In the genomic region with DNA sequence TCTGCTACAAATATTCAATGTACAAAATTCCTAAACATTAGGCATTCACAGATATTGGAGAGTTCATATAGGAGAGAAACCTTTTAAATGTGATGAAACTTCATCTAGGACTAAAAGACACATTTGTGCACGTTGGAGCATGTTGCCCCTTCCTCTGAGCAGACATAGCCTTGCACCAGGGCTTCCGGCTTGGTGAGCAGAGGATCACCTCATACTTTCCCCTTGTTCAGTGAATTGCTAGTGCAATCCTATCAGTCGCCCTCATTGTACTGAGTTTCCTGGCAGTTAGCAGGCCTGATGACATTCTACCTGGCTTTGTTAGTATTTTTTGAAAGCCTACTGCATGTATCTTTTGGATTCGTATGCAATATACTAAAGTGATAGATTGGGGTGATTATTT, we compare ENCODE assay signal across 26 cellular contexts.
DNase-seq lines count a peak whose midpoint lies in the region; ATAC-seq, FAIRE-seq and TF ChIP-seq lines count a peak whose summit lies in the region.
"Had no signal": no experiment of that assay in that cellular context is flagged by ENCODE, and none has a peak within 500 bp of the region (broad histone marks: within the 10 kb centered on the region; RNA-seq: fewer than 3 reads in every experiment).

No MANE protein-coding gene starts in this region.

- H3K23ac ChIP-seq in H1 (ENCODE audit: insufficient read length), result no peak overlapping the region

- peaks cover 3% of the 10 kb centered on the region for H3K36me3 Mint-ChIP-seq in neural progenitor cell
- H3K36me3 Mint-ChIP-seq in effector memory CD8-positive, alpha-beta T cell (ENCODE audit: insufficient read depth), result no peaks in the 10 kb centered on the region
- H3K36me3 Mint-ChIP-seq: CD14-positive monocyte; CD8-positive, alpha-beta memory T cell had no signal

- POLR2A ChIA-PET in RWPE1 (lab: Yijun Ruan, JAX; ENCODE audit: low non-redundant PET) (no interaction called here), H1 (lab: Charles Lee; ENCODE audit: partially characterized antibody) (no interaction called here)

- H3K27me3 Mint-ChIP-seq in neural progenitor cell (ENCODE audit: insufficient read depth, low read depth), result peaks cover 2% of the 10 kb centered on the region
- H3K27me3 Mint-ChIP-seq in effector memory CD8-positive, alpha-beta T cell, result peaks cover 0 to 6% of the 10 kb centered on the region in 2 donors
- H3K27me3 Mint-ChIP-seq: CD4-positive, alpha-beta T cell; CD8-positive, alpha-beta memory T cell had no signal

- no peaks in the 10 kb centered on the region for H3K36me3 ChIP-seq in H1 (ENCODE audit: control insufficient read depth in 2 of 4, insufficient read depth in 4 of 4, low read length in 3 of 4)
- H3K36me3 ChIP-seq in neural progenitor cell, result no peaks in the 10 kb centered on the region
- H3K36me3 ChIP-seq: BE2C; BLaER1 treated with 17β-estradiol and CSF1 and Interleukin-3, amounts not matched to agents 10 nM and 100 nM had no signal

- H4K20me1 ChIP-seq in H1 (replicated peaks in 1 of 2; ENCODE audit: control insufficient read depth in 1 of 2, insufficient read depth in 2 of 2, low read length in 2 of 2), result no peaks in the 10 kb centered on the region
- no peaks in the 10 kb centered on the region for H4K20me1 ChIP-seq in neural progenitor cell (ENCODE audit: low read depth)
- H4K20me1 ChIP-seq: BLaER1 treated with 17β-estradiol and CSF1 and Interleukin-3, amounts not matched to agents 10 nM and 100 nM had no signal

- H2AK5ac ChIP-seq in H1 (ENCODE audit: low read depth, low read length), result no peak overlapping the region

- H3K9ac ChIP-seq in H1 (replicated peaks in 1 of 4; ENCODE audit: extremely low read depth in 1 of 4, low read depth in 3 of 4, low read length in 3 of 4) (no peak overlapping the region), neural progenitor cell (no peak overlapping the region)
- H3K9ac ChIP-seq: BLaER1 treated with 17β-estradiol and CSF1 and Interleukin-3, amounts not matched to agents 10 nM and 100 nM; GM23248 had no signal

- ATAC-seq in GM19455 (IDR thresholded peaks at IDR 0.05; ENCODE audit: unreplicated experiment) (no peak), HG02610 (IDR thresholded peaks at IDR 0.05; ENCODE audit: unreplicated experiment) (no peak)
- no peak for ATAC-seq in effector memory CD8-positive, alpha-beta T cell (replicated peaks)
- ATAC-seq: A549, GM12878, HCT116 had no signal

- H3K4me2 ChIP-seq in H1 (ENCODE audit: insufficient read depth in 1 of 2, low read depth in 2 of 2, low read length in 2 of 2), result no peak overlapping the region
- no peak overlapping the region for H3K4me2 ChIP-seq in neural progenitor cell
- H3K4me2 ChIP-seq: A549; BLaER1 treated with 17β-estradiol and CSF1 and Interleukin-3, amounts not matched to agents 10 nM and 100 nM had no signal

- H3K9me3 ChIP-seq in H1 (ENCODE audit: insufficient read depth in 2 of 2, low read depth in 1 of 2, low read length in 1 of 2) (no peaks in the 10 kb centered on the region), neural progenitor cell (ENCODE audit: low read depth) (no peaks in the 10 kb centered on the region)
- H3K9me3 ChIP-seq: A549; BE2C; BLaER1 treated with 17β-estradiol and CSF1 and Interleukin-3, amounts not matched to agents 10 nM and 100 nM had no signal

- TF ChIP-seq CTCF in RWPE1 (conservative IDR thresholded peaks at IDR 0.05; ENCODE audit: low read depth), result no peak
- no peak for TF ChIP-seq CTCF in H1 (IDR thresholded peaks at IDR 0.05; ENCODE audit: control extremely low read depth in 1 of 3, insufficient read depth in 1 of 3, low read depth in 1 of 3, low read length in 3 of 3)
- no peak for TF ChIP-seq CTCF in neural progenitor cell (IDR thresholded peaks at IDR 0.05)

- H3K27ac Mint-ChIP-seq in neural progenitor cell, result no peak overlapping the region
- H3K27ac Mint-ChIP-seq in effector memory CD8-positive, alpha-beta T cell, result no peak overlapping the region
- H3K27ac Mint-ChIP-seq: CD14-positive monocyte; CD4-positive, alpha-beta T cell; H9 had no signal

- TF ChIP-seq RAD21 in H1 (IDR thresholded peaks at IDR 0.05 in 1 of 2, conservative IDR thresholded peaks at IDR 0.05 in 1 of 2; ENCODE audit: low read depth in 2 of 2, low read length in 2 of 2), result no peak

- no peaks in the 10 kb centered on the region for H3K23me2 ChIP-seq in H1 (ENCODE audit: low read depth, low read length)

- H3K18ac ChIP-seq in H1 (ENCODE audit: extremely low read depth, low read length), result no peak overlapping the region

- H3K27ac ChIP-seq in RWPE1, result no peak overlapping the region
- no peak overlapping the region for H3K27ac ChIP-seq in H1 (ENCODE audit: low read depth, low read length)
- H3K27ac ChIP-seq in neural progenitor cell, result no peak overlapping the region
- H3K27ac ChIP-seq: A549; BLaER1 treated with 17β-estradiol and CSF1 and Interleukin-3, amounts not matched to agents 10 nM and 100 nM; GM23248 had no signal

- H3K56ac ChIP-seq in H1 (replicated peaks; ENCODE audit: insufficient read length, low read depth, low read length), result no peak overlapping the region

- H3K4me1 Mint-ChIP-seq in neural progenitor cell, result peaks cover 21% of the 10 kb centered on the region
- H3K4me1 Mint-ChIP-seq in effector memory CD8-positive, alpha-beta T cell (ENCODE audit: low read depth in 2 of 2), result no peaks in the 10 kb centered on the region
- H3K4me1 Mint-ChIP-seq: CD14-positive monocyte; CD8-positive, alpha-beta memory T cell had no signal

- TF ChIP-seq POLR2A in H1 (IDR thresholded peaks at IDR 0.05; ENCODE audit: control extremely low read depth in 1 of 2, low read depth in 2 of 2, low read length in 2 of 2), result no peak

- 92% methylated on average over 4 of the region's 4 CpGs; no CpG with 5 or more reads in 1 of the 2 experiments for WGBS in H1 (ENCODE audit: extremely low coverage in 1 of 2, insufficient coverage in 1 of 2, insufficient read length in 1 of 2, insufficient replicate concordance in 2 of 2, low coverage in 1 of 2, low lambda C conversion rate in 2 of 2, missing lambda C conversion rate in 1 of 2), 2 experiments

- no peak overlapping the region for H4K91ac ChIP-seq in H1 (replicated peaks; ENCODE audit: insufficient read length, low read length)

- H3K27me3 ChIP-seq in H1 (replicated peaks in 1 of 4; ENCODE audit: control insufficient read depth in 3 of 4, extremely low read depth in 1 of 4, insufficient read depth in 3 of 4, low read length in 3 of 4) (no peaks in the 10 kb centered on the region), neural progenitor cell (no peaks in the 10 kb centered on the region)
- H3K27me3 ChIP-seq: BE2C; BLaER1 treated with 17β-estradiol and CSF1 and Interleukin-3, amounts not matched to agents 10 nM and 100 nM had no signal

- no peak overlapping the region for H3K4me3 ChIP-seq in H1 (ENCODE audit: extremely low read depth in 1 of 4, insufficient read depth in 2 of 4, low read depth in 3 of 4, low read length in 4 of 4)
- H3K4me3 ChIP-seq in neural progenitor cell, result no peak overlapping the region
- H3K4me3 ChIP-seq: A549; BLaER1 treated with 17β-estradiol and CSF1 and Interleukin-3, amounts not matched to agents 10 nM and 100 nM; GM12878; GM23248 had no signal

- no peak for TF ChIP-seq EP300 in H1 (IDR thresholded peaks at IDR 0.05; ENCODE audit: borderline replicate concordance in 1 of 2, low read depth in 2 of 2, low read length in 2 of 2)

- no peak overlapping the region for H3K4ac ChIP-seq in H1 (replicated peaks; ENCODE audit: insufficient read length, low read depth, low read length)

- H2BK5ac ChIP-seq in H1 (ENCODE audit: low read depth, low read length), result no peak overlapping the region

- H4K5ac ChIP-seq in H1 (ENCODE audit: insufficient read length, low read depth, low read length), result no peak overlapping the region

- no peak overlapping the region for H3K4me3 Mint-ChIP-seq in neural progenitor cell
- no peak overlapping the region for H3K4me3 Mint-ChIP-seq in effector memory CD8-positive, alpha-beta T cell
- H3K4me3 Mint-ChIP-seq: CD14-positive monocyte; CD4-positive, alpha-beta T cell; CD8-positive, alpha-beta memory T cell; H9 had no signal

- DNase-seq in RWPE1 (ENCODE audit: low spot score), result peak; percentile 2
- no peak for DNase-seq in H1 (ENCODE audit: low read depth in 1 of 2, low spot score in 2 of 2)
- DNase-seq in iPS-NIHi11 (ENCODE audit: low spot score), result peak; percentile 10
- DNase-seq in neural progenitor cell (ENCODE audit: low spot score), result peak; percentile 14
- DNase-seq in effector memory CD8-positive, alpha-beta T cell, result no peak
- DNase-seq: 8988T; ACHN; AML-193; BE2C; CD4-positive, alpha-beta T cell; CD8-positive, alpha-beta memory T cell; DMS 273 treated with DMSO at 0.1 percent for 48 hours; DMS79; EL; GDM1; GM23248; H9 had no signal

- H2BK12ac ChIP-seq in H1 (ENCODE audit: low read depth, low read length), result no peak overlapping the region

- H3K79me1 ChIP-seq in H1 (ENCODE audit: low read depth, low read length), result no peaks in the 10 kb centered on the region

- 0 out of 7 replicates have a peak, but pooled peaks cover 0 to 2% (median 0%) of the 10 kb centered on the region in 4 experiments for H3K4me1 ChIP-seq in H1 (replicated peaks in 1 of 4; ENCODE audit: control insufficient read depth in 3 of 4, insufficient read depth in 4 of 4, low read length in 3 of 4)
- H3K4me1 ChIP-seq in neural progenitor cell, result peaks cover 21% of the 10 kb centered on the region
- H3K4me1 ChIP-seq: A549; BE2C; BLaER1 treated with 17β-estradiol and CSF1 and Interleukin-3, amounts not matched to agents 10 nM and 100 nM had no signal

- H3K14ac ChIP-seq in H1 (ENCODE audit: insufficient read length), result no peak overlapping the region

- H3F3A ChIP-seq in neural progenitor cell (ENCODE audit: low read depth), result peaks cover 6% of the 10 kb centered on the region

- H2BK120ac ChIP-seq in H1 (replicated peaks; ENCODE audit: low read depth, low read length), result no peak overlapping the region

- H2AFZ ChIP-seq in H1 (ENCODE audit: low read length) (no peak overlapping the region), neural progenitor cell (replicated peaks) (no peak overlapping the region)
- H2AFZ ChIP-seq: GM23248 had no signal

- no peak overlapping the region for H2BK20ac ChIP-seq in H1 (ENCODE audit: low read length)

- no peaks in the 10 kb centered on the region for H3K79me2 ChIP-seq in H1 (ENCODE audit: control insufficient read depth in 1 of 2, insufficient read depth in 2 of 2, low read length in 2 of 2)
- no peaks in the 10 kb centered on the region for H3K79me2 ChIP-seq in neural progenitor cell (ENCODE audit: low read depth)

- peaks cover 14% of the 10 kb centered on the region for H3K9me3 Mint-ChIP-seq in neural progenitor cell
- peaks cover 0 to 1% of the 10 kb centered on the region in 2 donors for H3K9me3 Mint-ChIP-seq in effector memory CD8-positive, alpha-beta T cell
- H3K9me3 Mint-ChIP-seq: CD4-positive, alpha-beta T cell had no signal

- H4K8ac ChIP-seq in H1 (ENCODE audit: extremely low read depth, insufficient read depth, low read length), result no peak overlapping the region

- no peak for FAIRE-seq in H1 (lab: Jason Lieb, UNC)
- FAIRE-seq: A549, D721Med, GM12878, GM19239 had no signal

- peak overlapping the region; percentile 18; the same call in 1 of the 2 replicates for H2BK15ac ChIP-seq in H1 (ENCODE audit: low read length)

- CTCF ChIA-PET in RWPE1 (lab: Yijun Ruan, JAX), result no interaction called here
- CTCF ChIA-PET in H1 (lab: Charles Lee; ENCODE audit: partially characterized antibody), result no interaction called here

TF ChIP-seq in H1, 55 proteins besides CTCF, POLR2A, EP300 and RAD21 (continues in another document):
- no peak for TF ChIP-seq CTBP2 (IDR thresholded peaks at IDR 0.05; ENCODE audit: borderline replicate concordance, insufficient read depth, insufficient read length, low read length)

Comparison
In these comparisons a context has a peak if more than half of its experiments do, and no peak if none do; other contexts are left out.
1. DNase-seq: peak in RWPE1 (single experiment), iPS-NIHi11 (single experiment) and neural progenitor cell (single experiment); none in H1 (0 of 2) and effector memory CD8-positive, alpha-beta T cell (0 of 3).